In genomic region chr5:166750376-166750775, GRCh38 we compare ENCODE assay signal across 20 cellular contexts.
"Had no signal": no experiment of that assay in that cellular context is flagged by ENCODE, and none has a peak within 500 bp of the region (broad histone marks: within the 10 kb centered on the region; RNA-seq: fewer than 3 reads in every experiment).

No MANE protein-coding gene starts in this region.

- H3K36me3 ChIP-seq: esophagus squamous epithelium, gastroesophageal sphincter, heart left ventricle, left lung had no signal

- H3K79me2 ChIP-seq: hepatocyte had no signal

- H3K4me2 ChIP-seq: hepatocyte had no signal

- H3K9me3 ChIP-seq: esophagus squamous epithelium, gastroesophageal sphincter, heart left ventricle had no signal

- H2AFZ ChIP-seq: hepatocyte had no signal

- H3K4me3 ChIP-seq: coronary artery, dorsolateral prefrontal cortex, esophagus squamous epithelium, gastroesophageal sphincter, heart left ventricle, hepatocyte, left lung, lung had no signal

- H3K4me1 ChIP-seq: esophagus squamous epithelium, foreskin keratinocyte, gastroesophageal sphincter, heart left ventricle, left lung had no signal

- DNase-seq: cerebellar nuclear complex; dermis blood vessel endothelial cell; dorsolateral prefrontal cortex; effector CD4-positive, alpha-beta T cell; effector memory CD4-positive, alpha-beta T cell; esophagus squamous epithelium; foreskin keratinocyte; heart left ventricle; hypothalamus; immature natural killer cell; left cardiac atrium; left ventricle myocardium superior; mammary epithelial cell; mesendoderm; naive B cell had no signal

- H3K27ac ChIP-seq: coronary artery, dorsolateral prefrontal cortex, esophagus squamous epithelium, foreskin keratinocyte, gastroesophageal sphincter, heart left ventricle, hepatocyte, left lung had no signal

- H3K27me3 ChIP-seq: dorsolateral prefrontal cortex, esophagus squamous epithelium, foreskin keratinocyte, gastroesophageal sphincter, heart left ventricle, hepatocyte, left lung had no signal

- ATAC-seq: foreskin keratinocyte, gastroesophageal sphincter, heart left ventricle, left cardiac atrium, left lung, left ventricle myocardium superior had no signal
